23 cellular contexts compared by ENCODE assay signal in the genomic region with DNA sequence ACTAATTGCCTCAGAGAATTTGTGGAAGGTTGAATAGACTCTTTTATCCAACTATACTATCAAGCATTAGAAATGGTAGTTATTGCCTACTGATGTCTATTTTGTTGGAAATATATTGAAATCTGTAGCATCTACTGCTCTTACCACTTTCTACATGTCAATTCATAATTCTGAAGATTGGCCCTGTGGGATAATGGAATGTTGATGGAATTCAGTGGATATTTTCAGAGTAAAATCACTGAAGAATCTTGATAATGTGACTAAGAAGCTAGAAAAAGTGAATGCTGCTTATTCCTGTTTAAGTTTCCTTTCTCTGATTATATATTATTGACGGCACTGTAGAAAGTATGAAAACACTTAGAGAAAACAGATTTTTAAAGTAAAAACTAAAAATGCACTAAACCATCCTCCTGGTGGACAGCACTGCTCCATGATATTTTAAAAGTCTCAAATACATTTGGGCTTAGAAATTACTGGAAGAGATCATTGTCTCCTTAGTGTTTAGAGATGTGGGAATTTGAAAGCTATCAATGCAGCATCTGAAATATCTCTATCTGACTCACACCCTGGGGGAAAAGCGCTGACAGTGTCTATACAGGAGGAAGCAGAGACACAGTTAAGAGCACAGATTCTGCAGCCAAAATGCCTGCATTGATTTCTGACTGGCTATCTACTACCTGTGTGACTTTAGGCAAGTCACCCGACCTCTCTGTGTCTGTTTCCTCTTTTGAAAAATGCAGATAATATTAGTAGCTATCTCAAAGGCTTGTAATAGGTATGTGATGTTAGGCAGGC. TPM values are rescaled to one million over a fixed set of nuclear protein-coding genes. Genes with fewer than 3 reads are reported as not detected.
"Had no signal": no experiment of that assay in that cellular context is flagged by ENCODE, and none has a peak within 500 bp of the region (broad histone marks: within the 10 kb centered on the region; RNA-seq: fewer than 3 reads in every experiment).

No MANE protein-coding gene starts in this region.

- H3K4me2 ChIP-seq: neural progenitor cell had no signal

- H3K9ac ChIP-seq: neural progenitor cell had no signal

- DNase-seq: activated CD4-positive, alpha-beta T cell treated with anti-CD3 and anti-CD28 coated beads, Interleukin-2, amount 10 ng/mL, durations not matched to agents 24 days and 14 days; activated CD8-positive, alpha-beta memory T cell treated with anti-CD3 and anti-CD28 coated beads, Interleukin-2, amount 10 ng/mL, durations not matched to agents 7 days and 5 days; activated CD8-positive, alpha-beta T cell treated with anti-CD3 and anti-CD28 coated beads for 36 hours; activated gamma-delta T cell; activated T-cell treated with anti-CD3 and anti-CD28 coated beads for 4 hours; aorta; cerebellar nuclear complex; effector CD8-positive, alpha-beta T cell; islet precursor cell; left cardiac atrium; mucosa of descending colon; naive thymus-derived CD4-positive, alpha-beta T cell; retina; sigmoid colon; spleen; stimulated activated CD4-positive, alpha-beta T cell treated with anti-CD3 and anti-CD28 coated beads, Interleukin-4, amount 100 ng/mL, for 24 hours; stimulated activated naive CD8-positive, alpha-beta T cell treated with anti-CD3 and anti-CD28 coated beads, Interleukin-15, Interleukin-2, amounts not matched to agents 100 U/mL and 50 U/mL, for 24 hours; T-cell had no signal

- H3K27me3 ChIP-seq: esophagus muscularis mucosa, gastroesophageal sphincter, neural progenitor cell, sigmoid colon, spleen had no signal

- H3K9me3 ChIP-seq: esophagus muscularis mucosa, gastroesophageal sphincter, mucosa of descending colon, sigmoid colon, spleen, tibial nerve had no signal

- H3K27ac ChIP-seq: esophagus muscularis mucosa, gastroesophageal sphincter, neural progenitor cell, sigmoid colon, spleen, VCaP had no signal

- H3K4me3 ChIP-seq: esophagus muscularis mucosa, gastroesophageal sphincter, mucosa of descending colon, neural progenitor cell, sigmoid colon, spleen, tibial nerve had no signal

- H3K4me1 ChIP-seq: esophagus muscularis mucosa, neural progenitor cell, sigmoid colon, spleen had no signal

- H3K36me3 ChIP-seq: esophagus muscularis mucosa, gastroesophageal sphincter, neural progenitor cell, sigmoid colon, spleen, tibial nerve had no signal

RNA-seq across cellular contexts. Expression of a gene that starts 37.9 kb away (rescaled TPM):
- total RNA-seq: activated CD8-positive, alpha-beta T cell treated with anti-CD3 and anti-CD28 coated beads for 36 hours had no signal
- polyA plus RNA-seq: naive thymus-derived CD4-positive, alpha-beta T cell had no signal
